8 cellular contexts compared by ENCODE assay signal in genomic region chr7:37234928-37235327, GRCh38.
DNase-seq lines count a peak whose midpoint lies in the region; TF ChIP-seq lines count a peak whose summit lies in the region.

No MANE protein-coding gene starts in this region.

- peaks cover 70% of the 10 kb centered on the region for H3K27me3 ChIP-seq in A673 (replicated peaks; ENCODE audit: insufficient read depth, low read depth, low read length, poor library complexity)
- no peaks in the 10 kb centered on the region for H3K27me3 ChIP-seq in tibial nerve

- TF ChIP-seq EP300 in tibial nerve (IDR thresholded peaks at IDR 0.05) = no peak

- H3K36me3 ChIP-seq in A673 (ENCODE audit: insufficient read depth, low read length, poor library complexity, severe bottlenecking) (no peaks in the 10 kb centered on the region), tibial nerve (peaks cover 0 to 18% (median 0%) of the 10 kb centered on the region in 3 donors)

- H3K4me3 ChIP-seq in A673 (ENCODE audit: low read depth, low read length, poor library complexity, severe bottlenecking) = no peak overlapping the region
- no peak overlapping the region for H3K4me3 ChIP-seq in tibial nerve

- no peak overlapping the region for H3K27ac ChIP-seq in A673 (ENCODE audit: low read depth, low read length, poor library complexity, severe bottlenecking)
- H3K27ac ChIP-seq in tibial nerve = no peak overlapping the region

- POLR2A ChIA-PET in A673 (lab: Charles Lee; ENCODE audit: low non-redundant PET) = no interaction called here

- H3K4me1 ChIP-seq in A673 (ENCODE audit: insufficient read depth, low read length, poor library complexity, severe bottlenecking) (no peaks in the 10 kb centered on the region), tibial nerve (peaks cover 0 to 32% (median 0%) of the 10 kb centered on the region in 4 donors)

- CTCF ChIA-PET in A673 (lab: Charles Lee) = interaction anchor here (0.5 to 0.6 kb wide), 2 partner anchors 215 to 1770 kb away, joined by 4 read pairs; no protein-coding TSS in a partner anchor

- DNase-seq in A673 (ENCODE audit: low spot score) (no peak), GM13977 (ENCODE audit: low spot score) (peak; percentile 12), SK-MEL-5 (ENCODE audit: low read depth, low spot score) (peak; percentile 47), globus pallidus (ENCODE audit: low spot score) (peak; percentile 74), tibial nerve (ENCODE audit: low spot score in 2 of 2) (no peak), HuH-7.5 (ENCODE audit: low spot score) (no peak), HK-2 (ENCODE audit: unreplicated experiment) (no peak)
- DNase-seq in activated CD8-positive, alpha-beta memory T cell treated with anti-CD3 and anti-CD28 coated beads for 24 hours = no peak

- no TSS peak for BruUV-seq in A673 (replicated peaks; lab: Mats Ljungman, UMichigan)

- intact Hi-C loops in A673 (cut with micrococcal nuclease; ENCODE audit: unreplicated experiment) = loop anchor here (5.0 kb wide), 1 partner anchor 592 kb away; no protein-coding TSS in a partner anchor

- TF ChIP-seq POLR2A in tibial nerve (IDR thresholded peaks at IDR 0.05) = no peak

- TF ChIP-seq CTCF in A673 (conservative IDR thresholded peaks at IDR 0.05; ENCODE audit: low read depth, low read length) (peak; percentile 40; the same call in 1 of the 2 replicates), GM13977 (IDR thresholded peaks at IDR 0.05; ENCODE audit: extremely low read depth, insufficient read depth, missing control alignments) (peak; percentile 50), tibial nerve (IDR thresholded peaks at IDR 0.05) (peak in 4 of 5 experiments; percentile 25 to 51 (median 33))

- H3K9me3 ChIP-seq in A673 (ENCODE audit: low read depth, low read length, poor library complexity, severe bottlenecking) (no peaks in the 10 kb centered on the region), tibial nerve (no peaks in the 10 kb centered on the region)

- WGBS in tibial nerve, 2 donors = 15 to 30% methylated on average over 1 of the region's 1 CpG

- in situ Hi-C loops in GM13977 (cut with MboI; ENCODE audit: low pct_unique_long_range_greater_than_20kb, low sequenced_read_pairs, unreplicated experiment) = loop anchor here (10.0 to 25.0 kb wide), 2 partner anchors 280 to 602 kb away; partner anchors contain the start of gene NME8
- in situ Hi-C loops in SK-MEL-5 (cut with HindIII; ENCODE audit: low pct_unique_long_range_greater_than_20kb, low sequenced_read_pairs) = no loop called here

Comparison
In these comparisons a context has a peak if more than half of its experiments do, and no peak if none do; other contexts are left out.
1. DNase-seq: peak in GM13977 (single experiment), SK-MEL-5 (single experiment) and globus pallidus (single experiment); none in A673 (single experiment), tibial nerve (0 of 2), HuH-7.5 (single experiment), HK-2 (single experiment) and activated CD8-positive, alpha-beta memory T cell treated with anti-CD3 and anti-CD28 coated beads for 24 hours (single experiment).
2. Peak in every context shown above with its lines, with median percentiles within 50 percentile points of each other: CTCF ChIP-seq.